8 cellular contexts compared by ENCODE assay signal in genomic region chr11:19777342-19778102, GRCh38.
A peak's percentile ranks its signal among the peaks of the same experiment; 100 is the strongest.
DNase-seq lines count a peak whose midpoint lies in the region; ATAC-seq and TF ChIP-seq lines count a peak whose summit lies in the region.

No MANE protein-coding gene starts in this region.

- in situ Hi-C loops in Panc1 (cut with HindIII; ENCODE audit: low pct_unique_long_range_greater_than_20kb, low sequenced_read_pairs): no loop called here

- BruUV-seq in Panc1 (replicated peaks; lab: Mats Ljungman, UMichigan): no TSS peak

- H3K27me3 ChIP-seq in heart right ventricle (peaks cover 0 to 39% (median 0%) of the 10 kb centered on the region in 7 donors), Panc1 (ENCODE audit: control insufficient read depth, insufficient read depth, low read length) (no peaks in the 10 kb centered on the region)

- H3K4me1 ChIP-seq in heart right ventricle (peaks cover 0 to 38% (median 9%) of the 10 kb centered on the region in 9 donors), Panc1 (ENCODE audit: control insufficient read depth, insufficient read depth, low read length) (peaks cover 12% of the 10 kb centered on the region; the same call in 1 of the 2 replicates)

- DNase-seq in heart right ventricle (no peak), Right ventricle myocardium inferior (ENCODE audit: missing footprints) (no peak), Panc1 (ENCODE audit: low read depth, low spot score) (no peak), fibroblast of mammary gland (ENCODE audit: low read depth) (peak; percentile 78), non-pigmented ciliary epithelial cell (ENCODE audit: low read depth) (peak; percentile 23), SK-N-DZ (ENCODE audit: low spot score) (no peak), GF-D8 (lab: John Stamatoyannopoulos, UW) (no peak)

- ATAC-seq in heart right ventricle (peak in 7 of 8 donors; percentile 25 to 73 (median 40)), Right ventricle myocardium inferior (no peak), HG02610 (IDR thresholded peaks at IDR 0.05; ENCODE audit: unreplicated experiment) (peak; percentile 87), Panc1 (peak; percentile 60)

- 11 to 12% methylated on average over 31 to 33 of the region's 33 CpGs for WGBS in heart right ventricle, 2 donors

- no peaks in the 10 kb centered on the region for H3K9me3 ChIP-seq in heart right ventricle
- no peaks in the 10 kb centered on the region for H3K9me3 ChIP-seq in Panc1 (ENCODE audit: control insufficient read depth, insufficient read depth, low read depth, low read length)

- POLR2A ChIA-PET in Panc1 (lab: Charles Lee): no interaction called here

- CTCF ChIA-PET in Panc1 (lab: Charles Lee): interaction anchor here (0.7 kb wide), 1 partner anchor 222 kb away, joined by 5 read pairs; no protein-coding TSS in a partner anchor

- H3K4me3 ChIP-seq in heart right ventricle: peak overlapping the region; percentile 20 to 58 (median 47)
- H3K4me3 ChIP-seq in Panc1 (ENCODE audit: low read depth in 2 of 2, low read length in 2 of 2): peak overlapping the region; percentile 52 to 61
- no peak overlapping the region for H3K4me3 ChIP-seq in fibroblast of mammary gland (ENCODE audit: control insufficient read depth, low read depth, low read length)

- intact Hi-C loops in heart right ventricle (cut with DNase I): no loop called here
- intact Hi-C loops in Right ventricle myocardium inferior (cut with DNase I): no loop called here
- intact Hi-C loops in Panc1 (cut with micrococcal nuclease; ENCODE audit: unreplicated experiment): no loop called here

- H3K27ac ChIP-seq in heart right ventricle: peak overlapping the region in 2 of 10 donors; percentile 15 to 53
- H3K27ac ChIP-seq in Panc1 (ENCODE audit: low read length): peak overlapping the region; percentile 9; the same call in 1 of the 2 replicates

- TF ChIP-seq CTCF in heart right ventricle (IDR thresholded peaks at IDR 0.05): no peak
- TF ChIP-seq CTCF in Panc1 (IDR thresholded peaks at IDR 0.05): no peak
- TF ChIP-seq CTCF in fibroblast of mammary gland (conservative IDR thresholded peaks at IDR 0.05; ENCODE audit: control insufficient read depth, insufficient read depth, low read depth, low read length): no peak

- H3K36me3 ChIP-seq in heart right ventricle (no peaks in the 10 kb centered on the region), Panc1 (ENCODE audit: control insufficient read depth, insufficient read depth, low read length) (no peaks in the 10 kb centered on the region)

Comparison
In these comparisons a context has a peak if more than half of its experiments do, and no peak if none do; other contexts are left out.
1. DNase-seq: peak in fibroblast of mammary gland (single experiment) and non-pigmented ciliary epithelial cell (single experiment); none in heart right ventricle (0 of 2), Right ventricle myocardium inferior (single experiment), Panc1 (single experiment), SK-N-DZ (single experiment) and GF-D8 (single experiment).